Comparison of ENCODE assay signal across 29 cellular contexts in the genomic region with DNA sequence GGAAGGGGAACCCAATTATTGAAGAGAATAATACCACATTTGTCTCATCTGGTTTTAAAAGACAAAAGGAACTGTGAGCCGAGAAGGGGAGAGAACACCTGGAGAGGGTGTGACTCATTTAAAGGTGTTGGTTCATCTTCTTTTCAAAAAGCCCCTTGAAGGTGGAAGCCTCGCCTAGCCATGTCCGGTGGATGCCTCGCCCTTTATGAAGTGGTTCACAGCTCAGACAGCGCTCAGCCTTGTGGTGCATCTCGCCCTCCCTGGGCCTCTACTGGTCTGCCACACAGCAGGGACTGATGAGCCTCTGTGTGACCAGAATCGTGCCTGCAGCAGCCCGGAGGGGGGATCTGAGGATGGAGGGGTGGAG.
DNase-seq lines count a peak whose midpoint lies in the region; ATAC-seq and TF ChIP-seq lines count a peak whose summit lies in the region.
"Had no signal": no experiment of that assay in that cellular context is flagged by ENCODE, and none has a peak within 500 bp of the region (broad histone marks: within the 10 kb centered on the region; RNA-seq: fewer than 3 reads in every experiment).

No MANE protein-coding gene starts in this region.

- H3K18ac ChIP-seq in neuronal stem cell (ENCODE audit: low read length), result peak overlapping the region; percentile 56

- no peak overlapping the region for H3K9ac ChIP-seq in neuronal stem cell (ENCODE audit: low read depth, low read length, poor library complexity)
- H3K9ac ChIP-seq: KMS-11 had no signal

- H3K27ac ChIP-seq in neuronal stem cell (replicated peaks; ENCODE audit: low read length), result no peak overlapping the region
- H3K27ac ChIP-seq: A549, coronary artery, HL-60, KMS-11, ovary, PC-9, skin epidermis, tibial artery had no signal

- H3K9me3 ChIP-seq in neuronal stem cell (replicated peaks in 1 of 2; ENCODE audit: control insufficient read depth in 2 of 2, insufficient read depth in 1 of 2, low read depth in 1 of 2, low read length in 2 of 2), result no peaks in the 10 kb centered on the region
- H3K9me3 ChIP-seq: A549, ovary, tibial artery had no signal

- no peaks in the 10 kb centered on the region for H3K9me3 Mint-ChIP-seq in activated T-cell treated with anti-CD3 and anti-CD28 coated beads, Interleukin-2, amount 50 U/mL, for 72 hours
- H3K9me3 Mint-ChIP-seq in activated T-cell treated with anti-CD3 and anti-CD28 coated beads, Interleukin-2, amount 50 U/mL, for 4 hours, result no peaks in the 10 kb centered on the region
- H3K9me3 Mint-ChIP-seq in effector memory CD8-positive, alpha-beta T cell, result no peaks in the 10 kb centered on the region
- H3K9me3 Mint-ChIP-seq: activated naive CD4-positive, alpha-beta T cell treated with anti-CD3 and anti-CD28 coated beads for 36 hours; CD4-positive, alpha-beta memory T cell; natural killer cell; stimulated activated naive CD8-positive, alpha-beta T cell treated with anti-CD3 and anti-CD28 coated beads, Interleukin-15, Interleukin-2, amounts not matched to agents 100 ng/mL and 50 ng/mL, for 24 hours had no signal

- no peak overlapping the region for H3K23ac ChIP-seq in neuronal stem cell (ENCODE audit: low read depth, low read length, poor library complexity)

- no peaks in the 10 kb centered on the region for H3K27me3 ChIP-seq in neuronal stem cell (ENCODE audit: control insufficient read depth in 3 of 3, insufficient read depth in 3 of 3, low read depth in 1 of 3, low read length in 3 of 3)
- H3K27me3 ChIP-seq: ovary had no signal

- DNase-seq in activated T-cell treated with anti-CD3 and anti-CD28 coated beads, Interleukin-2, amount 50 U/mL, for 72 hours, result no peak
- DNase-seq in activated T-cell treated with anti-CD3 and anti-CD28 coated beads, Interleukin-2, amount 50 U/mL, for 4 hours, result no peak
- DNase-seq in effector memory CD8-positive, alpha-beta T cell, result no peak
- no peak for DNase-seq in neuronal stem cell (ENCODE audit: low spot score)
- no peak for DNase-seq in effector CD4-positive, alpha-beta T cell
- DNase-seq: activated CD4-positive, alpha-beta T cell treated with anti-CD3 and anti-CD28 coated beads for 4 hours; activated naive CD4-positive, alpha-beta T cell treated with anti-CD3 and anti-CD28 coated beads for 36 hours; activated T-cell treated with anti-CD3 and anti-CD28 coated beads, Interleukin-2, amount 50 U/mL, for 1 hour; AML-193; amygdala; CD4-positive, alpha-beta memory T cell; DMS153; MM.1S; natural killer cell; NCI-H2107; NK-92 treated with Interleukin-12 subunit alpha and Interleukin-12 subunit beta, amount 100 ng/mL, for 24 hours; ovary; PC-9; Right ventricle myocardium superior; tibial artery had no signal

- no peak overlapping the region for H3K4ac ChIP-seq in neuronal stem cell (ENCODE audit: low read length)

- no peak overlapping the region for H3K4me3 Mint-ChIP-seq in activated T-cell treated with anti-CD3 and anti-CD28 coated beads, Interleukin-2, amount 50 U/mL, for 72 hours
- no peak overlapping the region for H3K4me3 Mint-ChIP-seq in activated T-cell treated with anti-CD3 and anti-CD28 coated beads, Interleukin-2, amount 50 U/mL, for 4 hours
- H3K4me3 Mint-ChIP-seq in effector memory CD8-positive, alpha-beta T cell, result no peak overlapping the region
- H3K4me3 Mint-ChIP-seq: activated naive CD4-positive, alpha-beta T cell treated with anti-CD3 and anti-CD28 coated beads for 36 hours; CD4-positive, alpha-beta memory T cell; natural killer cell; stimulated activated naive CD8-positive, alpha-beta T cell treated with anti-CD3 and anti-CD28 coated beads, Interleukin-15, Interleukin-2, amounts not matched to agents 100 ng/mL and 50 ng/mL, for 24 hours had no signal

- no peak overlapping the region for H2BK120ac ChIP-seq in neuronal stem cell (ENCODE audit: low read depth, low read length)

- no peak overlapping the region for H2BK5ac ChIP-seq in neuronal stem cell (ENCODE audit: low read length)

- no peak overlapping the region for H3K14ac ChIP-seq in neuronal stem cell (ENCODE audit: low read length)

- no peak overlapping the region for H2AK5ac ChIP-seq in neuronal stem cell (ENCODE audit: low read depth, low read length)

- H2BK12ac ChIP-seq in neuronal stem cell (ENCODE audit: low read length), result no peak overlapping the region

- H4K8ac ChIP-seq in neuronal stem cell (ENCODE audit: low read depth, low read length), result no peak overlapping the region

- H4K91ac ChIP-seq in neuronal stem cell (ENCODE audit: low read depth, low read length, poor library complexity), result no peak overlapping the region

- H3K4me2 ChIP-seq in neuronal stem cell (ENCODE audit: insufficient read depth, low read length, poor library complexity, severe bottlenecking), result no peak overlapping the region
- H3K4me2 ChIP-seq: A549, KMS-11, PC-9 had no signal

- H3K27ac Mint-ChIP-seq in activated T-cell treated with anti-CD3 and anti-CD28 coated beads, Interleukin-2, amount 50 U/mL, for 72 hours, result no peak overlapping the region
- no peak overlapping the region for H3K27ac Mint-ChIP-seq in effector memory CD8-positive, alpha-beta T cell
- H3K27ac Mint-ChIP-seq: activated naive CD4-positive, alpha-beta T cell treated with anti-CD3 and anti-CD28 coated beads for 36 hours; CD4-positive, alpha-beta memory T cell; natural killer cell; stimulated activated naive CD8-positive, alpha-beta T cell treated with anti-CD3 and anti-CD28 coated beads, Interleukin-15, Interleukin-2, amounts not matched to agents 100 ng/mL and 50 ng/mL, for 24 hours had no signal

- H3K79me1 ChIP-seq in neuronal stem cell (ENCODE audit: low read depth, low read length), result no peaks in the 10 kb centered on the region

- H2BK15ac ChIP-seq in neuronal stem cell (ENCODE audit: low read length), result no peak overlapping the region

- peaks cover 0 to 10% of the 10 kb centered on the region in 2 donors for H3K4me1 ChIP-seq in neuronal stem cell (ENCODE audit: control insufficient read depth in 2 of 2, insufficient read depth in 1 of 2, low read depth in 1 of 2, low read length in 2 of 2)
- H3K4me1 ChIP-seq: A549, tibial artery had no signal

- peaks cover 31% of the 10 kb centered on the region for H3K27me3 Mint-ChIP-seq in activated T-cell treated with anti-CD3 and anti-CD28 coated beads, Interleukin-2, amount 50 U/mL, for 72 hours (ENCODE audit: low read depth)
- H3K27me3 Mint-ChIP-seq in activated T-cell treated with anti-CD3 and anti-CD28 coated beads, Interleukin-2, amount 50 U/mL, for 4 hours (ENCODE audit: low read depth), result peaks cover 31% of the 10 kb centered on the region
- peaks cover 54 to 79% of the 10 kb centered on the region in 2 donors for H3K27me3 Mint-ChIP-seq in effector memory CD8-positive, alpha-beta T cell

- no peak overlapping the region for H2AFZ ChIP-seq in neuronal stem cell (ENCODE audit: low read length)
- H2AFZ ChIP-seq: PC-9 had no signal

- no peaks in the 10 kb centered on the region for H3K4me1 Mint-ChIP-seq in activated T-cell treated with anti-CD3 and anti-CD28 coated beads, Interleukin-2, amount 50 U/mL, for 72 hours (ENCODE audit: low read depth)
- H3K4me1 Mint-ChIP-seq in activated T-cell treated with anti-CD3 and anti-CD28 coated beads, Interleukin-2, amount 50 U/mL, for 4 hours (ENCODE audit: low read depth), result no peaks in the 10 kb centered on the region
- H3K4me1 Mint-ChIP-seq in effector memory CD8-positive, alpha-beta T cell (ENCODE audit: low read depth in 2 of 2), result peaks cover 0 to 3% of the 10 kb centered on the region in 2 donors
- H3K4me1 Mint-ChIP-seq: CD4-positive, alpha-beta memory T cell had no signal

- no peaks in the 10 kb centered on the region for H3K36me3 Mint-ChIP-seq in activated T-cell treated with anti-CD3 and anti-CD28 coated beads, Interleukin-2, amount 50 U/mL, for 72 hours (ENCODE audit: insufficient read depth in 2 of 2)
- H3K36me3 Mint-ChIP-seq in activated T-cell treated with anti-CD3 and anti-CD28 coated beads, Interleukin-2, amount 50 U/mL, for 4 hours (ENCODE audit: insufficient read depth), result no peaks in the 10 kb centered on the region
- H3K36me3 Mint-ChIP-seq in effector memory CD8-positive, alpha-beta T cell (ENCODE audit: insufficient read depth), result no peaks in the 10 kb centered on the region
- H3K36me3 Mint-ChIP-seq: CD4-positive, alpha-beta memory T cell; natural killer cell had no signal

- no CpG with 5 or more reads among the region's 8 CpGs for WGBS in neuronal stem cell (ENCODE audit: extremely low coverage in 2 of 2, insufficient read length in 2 of 2, insufficient replicate concordance in 1 of 2), 2 donors

- H3K4me3 ChIP-seq in neuronal stem cell (ENCODE audit: low read length in 2 of 2), result no peak overlapping the region
- H3K4me3 ChIP-seq: A549, coronary artery, ovary, PC-9, skin epidermis, tibial artery had no signal

- H3K36me3 ChIP-seq in neuronal stem cell (replicated peaks in 1 of 2; ENCODE audit: control insufficient read depth in 2 of 2, insufficient read depth in 2 of 2, low read length in 2 of 2), result no peaks in the 10 kb centered on the region
- H3K36me3 ChIP-seq: ovary, tibial artery had no signal

- ATAC-seq in activated T-cell treated with anti-CD3 and anti-CD28 coated beads, Interleukin-2, amount 50 U/mL, for 72 hours (replicated peaks in 1 of 2), result peak; percentile 22 to 58
- ATAC-seq in activated T-cell treated with anti-CD3 and anti-CD28 coated beads, Interleukin-2, amount 50 U/mL, for 4 hours, result no peak
- peak; percentile 35 for ATAC-seq in HG02885 (IDR thresholded peaks at IDR 0.05; ENCODE audit: poor library complexity, unreplicated experiment)
- peak; percentile 53 for ATAC-seq in effector memory CD8-positive, alpha-beta T cell (replicated peaks)
- no peak for ATAC-seq in HG03095 (IDR thresholded peaks at IDR 0.05; ENCODE audit: unreplicated experiment)
- ATAC-seq in SK-N-SH treated with all-trans-retinoic acid at 6 μM for 48 hours, result no peak
- ATAC-seq: A549, natural killer cell had no signal

TF ChIP-seq in SK-N-SH treated with all-trans-retinoic acid at 6 μM for 48 hours, 23 proteins besides CTCF, POLR2A, EP300 and RAD21:
- TF ChIP-seq RARB (CRISPR knock-in tag; IDR thresholded peaks at IDR 0.05) (no peak), PPARA (CRISPR knock-in tag; IDR thresholded peaks at IDR 0.05; ENCODE audit: borderline replicate concordance) (no peak)

Comparison
In these comparisons a context has a peak if more than half of its experiments do, and no peak if none do; other contexts are left out.
1. ATAC-seq: peak in activated T-cell treated with anti-CD3 and anti-CD28 coated beads, Interleukin-2, amount 50 U/mL, for 72 hours (2 of 2), HG02885 (single experiment) and effector memory CD8-positive, alpha-beta T cell (single experiment); none in activated T-cell treated with anti-CD3 and anti-CD28 coated beads, Interleukin-2, amount 50 U/mL, for 4 hours (0 of 2), HG03095 (single experiment) and SK-N-SH treated with all-trans-retinoic acid at 6 μM for 48 hours (single experiment).